Comparison of ENCODE assay signal across 11 cellular contexts in genomic region chr7:5478568-5479045, GRCh38. TPM values are rescaled to one million over a fixed set of nuclear protein-coding genes. Genes with fewer than 3 reads are reported as not detected.
DNase-seq lines count a peak whose midpoint lies in the region; ATAC-seq and TF ChIP-seq lines count a peak whose summit lies in the region.
"Had no signal": no experiment of that assay in that cellular context is flagged by ENCODE, and none has a peak within 500 bp of the region (broad histone marks: within the 10 kb centered on the region; RNA-seq: fewer than 3 reads in every experiment).

No MANE protein-coding gene starts in this region.

- intact Hi-C loops in esophagus muscularis mucosa (cut with DNase I) (no loop called here), sciatic nerve (cut with DNase I) (no loop called here)

- H3K4me3 ChIP-seq in GM12864 (ENCODE audit: low read depth, low read length) (peak overlapping the region; percentile 31), esophagus muscularis mucosa (peak overlapping the region; percentile 36 to 50 (median 46)), rectal smooth muscle tissue (ENCODE audit: low read length) (peak overlapping the region; percentile 67)

- H3K9me3 ChIP-seq in esophagus muscularis mucosa = no peaks in the 10 kb centered on the region

- DNase-seq in GM12864 (ENCODE audit: low read depth) (no peak), NCI-H2171 treated with DMSO at 0.1 percent for 48 hours (lab: John Stamatoyannopoulos, UW) (peak; percentile 91), esophagus muscularis mucosa (ENCODE audit: extremely low spot score) (no peak), HT-29 (ENCODE audit: low spot score) (no peak), sciatic nerve (ENCODE audit: low spot score) (no peak), NCI-H510A (lab: John Stamatoyannopoulos, UW) (no peak)
- DNase-seq in stimulated activated CD4-positive, alpha-beta T cell treated with anti-CD3 and anti-CD28 coated beads, Interleukin-12 subunit alpha, Interleukin-12 subunit beta, amount 100 ng/mL, for 4 hours = no peak
- DNase-seq: effector memory CD8-positive, alpha-beta T cell; kidney glomerular epithelial cell; stimulated activated CD4-positive, alpha-beta T cell treated with anti-CD3 and anti-CD28 coated beads, Interleukin-4, amount 100 ng/mL, for 24 hours had no signal

- no peak for TF ChIP-seq POLR2A in esophagus muscularis mucosa (IDR thresholded peaks at IDR 0.05; ENCODE audit: low read depth)

- TF ChIP-seq EP300 in esophagus muscularis mucosa (IDR thresholded peaks at IDR 0.05) = no peak

- H3K9ac ChIP-seq in rectal smooth muscle tissue (ENCODE audit: low read length) = no peak overlapping the region

- no peak for ATAC-seq in sciatic nerve

- peaks cover 6 to 22% (median 18%) of the 10 kb centered on the region in 4 donors for H3K4me1 ChIP-seq in esophagus muscularis mucosa
- H3K4me1 ChIP-seq in rectal smooth muscle tissue (ENCODE audit: control insufficient read depth, insufficient read depth, low read length) = peaks cover 9% of the 10 kb centered on the region

- H3K27me3 ChIP-seq in esophagus muscularis mucosa (no peaks in the 10 kb centered on the region), rectal smooth muscle tissue (ENCODE audit: control insufficient read depth, insufficient read depth, low read length) (no peaks in the 10 kb centered on the region)

- H3K36me3 ChIP-seq in esophagus muscularis mucosa (peaks cover 0 to 13% (median 5%) of the 10 kb centered on the region in 4 donors), rectal smooth muscle tissue (ENCODE audit: control insufficient read depth, insufficient read depth, low read length) (no peaks in the 10 kb centered on the region)

- WGBS in esophagus muscularis mucosa = 13% methylated on average over 5 of the region's 17 CpGs

- TF ChIP-seq CTCF in GM12864 (IDR thresholded peaks at IDR 0.05; ENCODE audit: low read depth, low read length, missing control alignments) = no peak
- no peak for TF ChIP-seq CTCF in esophagus muscularis mucosa (IDR thresholded peaks at IDR 0.05)

- H3K27ac ChIP-seq in esophagus muscularis mucosa (replicated peaks in 1 of 4) (peak overlapping the region in 2 of 4 donors; percentile 23 to 35), rectal smooth muscle tissue (ENCODE audit: low read depth, low read length) (peak overlapping the region; percentile 66)

RNA-seq across cellular contexts. Expression of gene FBXL18, which starts 35.0 kb away (rescaled TPM):
- total RNA-seq in esophagus muscularis mucosa (10 to 100 TPM in 2 of 4 donors, 1 to 10 TPM in 2; 4.6 to 12.7 (median 8.4) TPM), sciatic nerve (9.9 TPM)
- total RNA-seq in HT-29 (2014; rRNA removed; shearing (Covaris generic)) = 14.7 and 16.1 TPM in 2 replicates

RNA-seq across cellular contexts. Expression of gene ACTB, which starts 51.8 kb away (rescaled TPM):
- total RNA-seq in esophagus muscularis mucosa (over 10,000 TPM in 2 of 4 donors, 1,000 to 10,000 TPM in 2; 7,343 to 12,848 (median 9,443) TPM), sciatic nerve (3,456 TPM)
- total RNA-seq in HT-29 (2014; rRNA removed; shearing (Covaris generic)) = 2,777 and 3,103 TPM in 2 replicates

RNA-seq across cellular contexts. Expression of gene TNRC18, which starts 55.0 kb away (rescaled TPM):
- 100 to 1,000 TPM; 101 to 277 (median 166) TPM for total RNA-seq in esophagus muscularis mucosa
- total RNA-seq in HT-29 (2014; rRNA removed; shearing (Covaris generic)) = 93.2 and 121 TPM in 2 replicates
- total RNA-seq in sciatic nerve = 107 TPM
